ENCODE assay signal across 9 cellular contexts in the genomic region with DNA sequence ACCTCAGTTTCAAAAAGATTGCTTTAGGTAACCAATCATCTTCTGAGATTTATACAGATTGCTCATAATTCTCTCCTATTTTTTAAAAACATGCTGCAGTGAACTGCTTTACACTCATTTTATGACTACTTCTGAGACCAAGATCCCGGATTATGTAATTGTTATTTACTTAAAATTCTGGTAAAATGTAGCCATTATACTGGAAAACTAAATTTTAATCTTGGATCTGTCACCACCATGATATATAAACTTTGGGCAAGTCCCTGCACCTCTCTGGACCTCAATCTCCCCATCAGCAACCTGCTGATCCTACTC.
A peak's percentile ranks its signal among the peaks of the same experiment; 100 is the strongest.
DNase-seq lines count a peak whose midpoint lies in the region; ATAC-seq and TF ChIP-seq lines count a peak whose summit lies in the region.
"Had no signal": no experiment of that assay in that cellular context is flagged by ENCODE, and none has a peak within 500 bp of the region (broad histone marks: within the 10 kb centered on the region; RNA-seq: fewer than 3 reads in every experiment).

No MANE protein-coding gene starts in this region.

- no peak for DNase-seq in DND-41
- DNase-seq in RWPE1 (ENCODE audit: low spot score), result no peak
- no peak for DNase-seq in epithelial cell of prostate (ENCODE audit: low read depth, low spot score)
- no peak for DNase-seq in retinal pigment epithelial cell (ENCODE audit: low read depth)
- no peak for DNase-seq in GM19238 (ENCODE audit: insufficient read length, low spot score)
- DNase-seq in activated CD4-positive, alpha-beta T cell treated with anti-CD3 and anti-CD28 coated beads for 4 hours, result no peak
- DNase-seq: effector CD8-positive, alpha-beta T cell had no signal

- H3K27ac ChIP-seq in DND-41 (ENCODE audit: low read length), result no peak overlapping the region
- peak overlapping the region; percentile 84 for H3K27ac ChIP-seq in RWPE1
- H3K27ac ChIP-seq in epithelial cell of prostate, result peak overlapping the region; percentile 57

- H3K79me2 ChIP-seq in DND-41 (ENCODE audit: insufficient read depth, low read length), result no peaks in the 10 kb centered on the region

- H3K4me3 ChIP-seq in DND-41 (ENCODE audit: low read depth in 1 of 2, low read length in 2 of 2), result no peak overlapping the region
- H3K4me3 ChIP-seq in retinal pigment epithelial cell (ENCODE audit: low read length), result peak overlapping the region; percentile 47

- ATAC-seq in DND-41 (ENCODE audit: insufficient read depth, low read depth) (no peak), HG02885 (IDR thresholded peaks at IDR 0.05; ENCODE audit: poor library complexity, unreplicated experiment) (no peak), GM18511 (IDR thresholded peaks at IDR 0.05; ENCODE audit: unreplicated experiment) (no peak)

- peaks cover 6% of the 10 kb centered on the region for H3K4me1 ChIP-seq in DND-41 (ENCODE audit: insufficient read depth, low read length)

- TF ChIP-seq CTCF in DND-41 (IDR thresholded peaks at IDR 0.05; ENCODE audit: borderline replicate concordance, extremely low read depth, low read length, poor library complexity, severe bottlenecking), result no peak
- no peak for TF ChIP-seq CTCF in RWPE1 (conservative IDR thresholded peaks at IDR 0.05; ENCODE audit: low read depth)
- TF ChIP-seq CTCF in retinal pigment epithelial cell (conservative IDR thresholded peaks at IDR 0.05; ENCODE audit: low read depth, low read length), result no peak

- no peak overlapping the region for H3K9ac ChIP-seq in DND-41 (ENCODE audit: low read depth, low read length)

- H4K20me1 ChIP-seq in DND-41 (ENCODE audit: insufficient read depth, low read length), result 0 out of 2 replicates have a peak, but pooled peaks cover 2% of the 10 kb centered on the region

- CTCF ChIA-PET in RWPE1 (lab: Yijun Ruan, JAX), result no interaction called here

- peak overlapping the region; percentile 40; the same call in 1 of the 2 replicates for H3K4me2 ChIP-seq in DND-41 (ENCODE audit: insufficient read depth, low read length)

- no peaks in the 10 kb centered on the region for H3K36me3 ChIP-seq in DND-41 (ENCODE audit: insufficient read depth, low read length)

- H2AFZ ChIP-seq in DND-41 (ENCODE audit: low read depth, low read length), result no peak overlapping the region; the same call in 1 of the 2 replicates

- no peaks in the 10 kb centered on the region for H3K9me3 ChIP-seq in DND-41 (ENCODE audit: insufficient read depth, low read length, severe bottlenecking)

- POLR2A ChIA-PET in RWPE1 (lab: Yijun Ruan, JAX; ENCODE audit: low non-redundant PET), result no interaction called here

- H3K27me3 ChIP-seq in DND-41 (ENCODE audit: insufficient read depth, low read length, poor library complexity), result peaks cover 9% of the 10 kb centered on the region
